Comparison of ENCODE assay signal across 15 cellular contexts in the genomic region with DNA sequence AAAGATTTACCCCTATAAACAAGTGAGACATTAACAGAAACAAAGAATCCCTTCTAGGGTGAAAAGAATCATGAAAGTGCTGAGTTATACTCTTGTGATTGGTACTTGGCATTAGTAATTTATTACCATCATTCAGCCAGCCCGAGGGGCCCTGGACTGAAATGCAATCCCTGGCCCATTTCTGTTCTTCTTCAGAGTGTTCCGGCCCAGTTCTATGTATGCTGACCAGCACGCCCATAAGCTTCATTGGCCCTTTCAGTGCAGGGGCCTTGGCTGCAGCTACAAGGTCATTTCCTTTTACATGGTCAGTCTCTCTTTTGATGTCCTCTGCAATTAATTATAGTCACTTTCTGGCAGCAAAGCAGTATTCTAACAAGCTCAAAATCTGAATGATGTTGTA. TPM values are rescaled to one million over a fixed set of nuclear protein-coding genes. Genes with fewer than 3 reads are reported as not detected.
"Had no signal": no experiment of that assay in that cellular context is flagged by ENCODE, and none has a peak within 500 bp of the region (broad histone marks: within the 10 kb centered on the region; RNA-seq: fewer than 3 reads in every experiment).

No MANE protein-coding gene starts in this region.

RNA-seq across cellular contexts. Expression of a gene that starts 41.2 kb away (rescaled TPM):
- total RNA-seq: activated CD4-positive, alpha-beta memory T cell treated with anti-CD3 and anti-CD28 coated beads, Interleukin-2, amount 10 ng/mL, durations not matched to agents 7 days and 5 days; activated CD4-positive, alpha-beta T cell treated with anti-CD3 and anti-CD28 coated beads for 36 hours; activated CD4-positive, alpha-beta T cell treated with anti-CD3 and anti-CD28 coated beads, Interleukin-2, amount 10 ng/mL, durations not matched to agents 7 days and 5 days; activated CD8-positive, alpha-beta memory T cell treated with anti-CD3 and anti-CD28 coated beads, Interleukin-2, amount 10 ng/mL, durations not matched to agents 7 days and 5 days; activated CD8-positive, alpha-beta T cell treated with anti-CD3 and anti-CD28 coated beads, Interleukin-2, amount 10 ng/mL, durations not matched to agents 7 days and 5 days; activated naive CD8-positive, alpha-beta T cell treated with anti-CD3 and anti-CD28 coated beads, Interleukin-2, amount 10 ng/mL, durations not matched to agents 7 days and 5 days; activated T-helper 2 cell treated with anti-CD3 and anti-CD28 coated beads, Interferon-gamma antibody, Interleukin-2, Interleukin-4, amounts not matched to agents 10 μg/mL and 5 μg/mL and 100 μg/mL, durations not matched to agents 14 hours and 24 hours and 36 hours; ascending aorta; bronchial epithelial cell; cardiac muscle cell; T-cell; T-helper 1 cell treated with Interleukin-12 subunit alpha and Interleukin-12 subunit beta and Interleukin-4 antibody, amounts not matched to agents 30 ng/mL and 1 ng/mL, for 36 hours; T-helper 17 cell; T-helper 2 cell treated with Interferon-gamma antibody and Interleukin-4, amounts not matched to agents 100 ng/mL and 5 ng/mL, for 36 hours; WTC11 had no signal
- polyA plus RNA-seq: cardiac muscle cell had no signal
